ENCODE assay signal across 14 cellular contexts in the genomic region with DNA sequence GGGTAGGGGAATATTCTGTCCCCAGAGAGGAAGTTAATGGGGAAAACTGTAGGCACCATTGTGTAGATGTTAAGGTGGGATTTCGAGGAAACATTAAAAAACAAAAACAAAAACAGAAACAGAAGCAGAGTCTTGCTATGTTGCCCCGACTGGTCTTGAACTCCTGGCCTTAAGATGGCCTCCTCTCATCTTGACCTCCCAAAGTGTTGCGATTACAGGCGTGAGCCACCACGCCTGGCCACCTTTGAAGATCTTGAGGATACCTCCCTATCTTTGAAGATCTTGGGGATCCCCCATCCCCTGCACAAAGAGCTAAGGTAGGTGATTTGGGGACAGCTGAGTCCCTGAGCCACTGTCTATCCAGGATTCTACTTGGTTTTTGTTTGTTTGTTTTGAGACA. TPM values are rescaled to one million over a fixed set of nuclear protein-coding genes. Genes with fewer than 3 reads are reported as not detected.
A peak's percentile ranks its signal among the peaks of the same experiment; 100 is the strongest.
DNase-seq lines count a peak whose midpoint lies in the region; ATAC-seq and TF ChIP-seq lines count a peak whose summit lies in the region.
"Had no signal": no experiment of that assay in that cellular context is flagged by ENCODE, and none has a peak within 500 bp of the region (broad histone marks: within the 10 kb centered on the region; RNA-seq: fewer than 3 reads in every experiment).

No MANE protein-coding gene starts in this region.

- H3K4me3 ChIP-seq in NB4 (ENCODE audit: low read depth, low read length) = peak overlapping the region; percentile 48
- H3K4me3 ChIP-seq: ovary had no signal

- no peaks in the 10 kb centered on the region for H3K36me3 Mint-ChIP-seq in activated T-cell treated with anti-CD3 and anti-CD28 coated beads, Interleukin-2, amount 50 U/mL, for 4 hours (ENCODE audit: insufficient read depth)
- H3K36me3 Mint-ChIP-seq in activated naive CD8-positive, alpha-beta T cell treated with anti-CD3 and anti-CD28 coated beads, Interleukin-2, amount 50 U/mL, for 24 hours (ENCODE audit: low read depth) = peaks cover 3% of the 10 kb centered on the region
- peaks cover 9 to 18% of the 10 kb centered on the region in 2 donors for H3K36me3 Mint-ChIP-seq in stimulated activated naive B cell treated with anti-CD40 and anti-IgM and Interleukin-4, amounts not matched to agents 10 μg/mL and 1 μg/mL and 100 μg/mL, for 72 hours
- H3K36me3 Mint-ChIP-seq: mesothelial cell of epicardium had no signal

- no peaks in the 10 kb centered on the region for H3K9me3 Mint-ChIP-seq in activated T-cell treated with anti-CD3 and anti-CD28 coated beads, Interleukin-2, amount 50 U/mL, for 4 hours
- no peaks in the 10 kb centered on the region for H3K9me3 Mint-ChIP-seq in activated naive CD8-positive, alpha-beta T cell treated with anti-CD3 and anti-CD28 coated beads, Interleukin-2, amount 50 U/mL, for 24 hours
- H3K9me3 Mint-ChIP-seq in stimulated activated naive B cell treated with anti-CD40 and anti-IgM and Interleukin-4, amounts not matched to agents 10 μg/mL and 1 μg/mL and 100 μg/mL, for 72 hours = no peaks in the 10 kb centered on the region
- H3K9me3 Mint-ChIP-seq: mesothelial cell of epicardium had no signal

- H3K4me3 Mint-ChIP-seq in activated T-cell treated with anti-CD3 and anti-CD28 coated beads, Interleukin-2, amount 50 U/mL, for 4 hours = peak overlapping the region; percentile 86
- peak overlapping the region; percentile 91 for H3K4me3 Mint-ChIP-seq in activated naive CD8-positive, alpha-beta T cell treated with anti-CD3 and anti-CD28 coated beads, Interleukin-2, amount 50 U/mL, for 24 hours
- H3K4me3 Mint-ChIP-seq in stimulated activated naive B cell treated with anti-CD40 and anti-IgM and Interleukin-4, amounts not matched to agents 10 μg/mL and 1 μg/mL and 100 μg/mL, for 72 hours = peak overlapping the region; percentile 94 to 98
- H3K4me3 Mint-ChIP-seq: mesothelial cell of epicardium had no signal

- no peak for ATAC-seq in activated T-cell treated with anti-CD3 and anti-CD28 coated beads, Interleukin-2, amount 50 U/mL, for 4 hours
- ATAC-seq in activated naive CD8-positive, alpha-beta T cell treated with anti-CD3 and anti-CD28 coated beads, Interleukin-2, amount 50 U/mL, for 24 hours = no peak
- peak in 1 of 2 donors; percentile 3 for ATAC-seq in stimulated activated naive B cell treated with anti-CD40 and anti-IgM and Interleukin-4, amounts not matched to agents 10 μg/mL and 1 μg/mL and 100 μg/mL, for 72 hours (replicated peaks)
- ATAC-seq in GM21825 (IDR thresholded peaks at IDR 0.05; ENCODE audit: unreplicated experiment) (no peak), GM21360 (IDR thresholded peaks at IDR 0.05; ENCODE audit: unreplicated experiment) (no peak)

- no peak for DNase-seq in activated T-cell treated with anti-CD3 and anti-CD28 coated beads, Interleukin-2, amount 50 U/mL, for 4 hours
- no peak for DNase-seq in activated T-cell treated with anti-CD3 and anti-CD28 coated beads, Interleukin-2, amount 50 U/mL, for 1 hour
- no peak for DNase-seq in NB4 (ENCODE audit: low read depth)
- no peak for DNase-seq in activated naive CD8-positive, alpha-beta T cell treated with anti-CD3 and anti-CD28 coated beads, Interleukin-2, amount 50 U/mL, for 24 hours
- no peak for DNase-seq in stimulated activated naive B cell treated with anti-CD40 and anti-IgM and Interleukin-4, amounts not matched to agents 10 μg/mL and 1 μg/mL and 100 μg/mL, for 72 hours
- DNase-seq in AML-193 (lab: John Stamatoyannopoulos, UW) = no peak
- DNase-seq: caudate nucleus, NCI-H1092, NCI-H226, ovary, SK-N-SH had no signal

- H3K4me1 Mint-ChIP-seq in activated T-cell treated with anti-CD3 and anti-CD28 coated beads, Interleukin-2, amount 50 U/mL, for 4 hours (ENCODE audit: low read depth) = peaks cover 29% of the 10 kb centered on the region
- peaks cover 35% of the 10 kb centered on the region for H3K4me1 Mint-ChIP-seq in activated naive CD8-positive, alpha-beta T cell treated with anti-CD3 and anti-CD28 coated beads, Interleukin-2, amount 50 U/mL, for 24 hours
- H3K4me1 Mint-ChIP-seq in stimulated activated naive B cell treated with anti-CD40 and anti-IgM and Interleukin-4, amounts not matched to agents 10 μg/mL and 1 μg/mL and 100 μg/mL, for 72 hours = peaks cover 25 to 44% of the 10 kb centered on the region in 2 donors

- no peak for TF ChIP-seq CTCF in NB4 (IDR thresholded peaks at IDR 0.05; ENCODE audit: low read depth, low read length)

- peak overlapping the region; percentile 93 for H3K27ac Mint-ChIP-seq in activated naive CD8-positive, alpha-beta T cell treated with anti-CD3 and anti-CD28 coated beads, Interleukin-2, amount 50 U/mL, for 24 hours
- peak overlapping the region; percentile 95 for H3K27ac Mint-ChIP-seq in stimulated activated naive B cell treated with anti-CD40 and anti-IgM and Interleukin-4, amounts not matched to agents 10 μg/mL and 1 μg/mL and 100 μg/mL, for 72 hours
- H3K27ac Mint-ChIP-seq: mesothelial cell of epicardium had no signal

- TF ChIP-seq POLR2A in NB4 (IDR thresholded peaks at IDR 0.05; ENCODE audit: extremely low read depth, insufficient read length) = no peak

- H3K27me3 Mint-ChIP-seq in activated T-cell treated with anti-CD3 and anti-CD28 coated beads, Interleukin-2, amount 50 U/mL, for 4 hours (ENCODE audit: low read depth) = no peaks in the 10 kb centered on the region
- H3K27me3 Mint-ChIP-seq in activated naive CD8-positive, alpha-beta T cell treated with anti-CD3 and anti-CD28 coated beads, Interleukin-2, amount 50 U/mL, for 24 hours = no peaks in the 10 kb centered on the region
- no peaks in the 10 kb centered on the region for H3K27me3 Mint-ChIP-seq in stimulated activated naive B cell treated with anti-CD40 and anti-IgM and Interleukin-4, amounts not matched to agents 10 μg/mL and 1 μg/mL and 100 μg/mL, for 72 hours

RNA-seq across cellular contexts. Expression of a gene that starts 0.6 kb away (rescaled TPM):
- 10 to 100 TPM; 60.2 to 62.3 (median 62.2) TPM for total RNA-seq in activated T-cell treated with anti-CD3 and anti-CD28 coated beads, Interleukin-2, amount 50 U/mL, for 4 hours

RNA-seq across cellular contexts. Expression of a gene that starts 6.6 kb away (rescaled TPM):
- 100 to 1,000 TPM; 135 to 143 (median 135) TPM for total RNA-seq in activated T-cell treated with anti-CD3 and anti-CD28 coated beads, Interleukin-2, amount 50 U/mL, for 4 hours

RNA-seq across cellular contexts. Expression of a gene that starts 24.2 kb away (rescaled TPM):
- total RNA-seq in activated T-cell treated with anti-CD3 and anti-CD28 coated beads, Interleukin-2, amount 50 U/mL, for 4 hours = 10 to 100 TPM; 32.5 to 43.0 (median 38.3) TPM

RNA-seq across cellular contexts. Expression of a gene that starts 30.4 kb away (rescaled TPM):
- total RNA-seq in activated T-cell treated with anti-CD3 and anti-CD28 coated beads, Interleukin-2, amount 50 U/mL, for 4 hours = 10 to 100 TPM in 1 of 3 donors, 1 to 10 TPM in 2; 6.9 to 10.1 (median 9.3) TPM

RNA-seq across cellular contexts. Expression of a gene that starts 40.4 kb away (rescaled TPM):
- 100 to 1,000 TPM; 196 to 226 (median 206) TPM for total RNA-seq in activated T-cell treated with anti-CD3 and anti-CD28 coated beads, Interleukin-2, amount 50 U/mL, for 4 hours
